25 cellular contexts compared by ENCODE assay signal in the genomic region with DNA sequence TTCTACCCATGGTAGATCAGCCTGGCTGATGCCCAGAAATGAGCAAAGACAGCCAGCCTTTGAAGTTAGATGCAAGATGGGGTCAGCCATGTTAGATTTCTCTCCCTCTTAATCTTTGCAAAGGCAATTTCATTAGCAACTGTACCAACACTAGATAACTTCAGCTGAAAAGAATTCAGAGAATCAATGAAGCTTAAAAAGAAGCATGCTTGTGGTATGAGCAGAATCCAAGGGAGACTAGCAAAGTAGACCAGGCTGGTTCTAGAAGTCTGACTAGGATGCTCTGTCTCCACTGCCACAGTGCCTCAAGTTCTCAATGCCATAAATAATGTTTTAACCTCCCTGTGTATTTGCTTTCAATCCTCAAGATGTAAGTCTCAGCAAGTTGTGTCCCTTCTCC.
DNase-seq lines count a peak whose midpoint lies in the region; ATAC-seq, FAIRE-seq and TF ChIP-seq lines count a peak whose summit lies in the region.
"Had no signal": no experiment of that assay in that cellular context is flagged by ENCODE, and none has a peak within 500 bp of the region (broad histone marks: within the 10 kb centered on the region; RNA-seq: fewer than 3 reads in every experiment).

No MANE protein-coding gene starts in this region.

- dilution Hi-C loops in IMR-90 (cut with HindIII; ENCODE audit: low sequenced_read_pairs, unreplicated experiment), result no loop called here

- H2BK5ac ChIP-seq in IMR-90 (ENCODE audit: low read depth, low read length, poor library complexity, severe bottlenecking), result peak overlapping the region; percentile 82

- peak overlapping the region; percentile 64; the same call in 1 of the 2 replicates for H2BK20ac ChIP-seq in IMR-90 (ENCODE audit: low read depth, low read length)

- H3K36me3 ChIP-seq in IMR-90 (ENCODE audit: control insufficient read depth, insufficient read depth, low read length) (no peaks in the 10 kb centered on the region), right lobe of liver (no peaks in the 10 kb centered on the region), heart right ventricle (no peaks in the 10 kb centered on the region)
- H3K36me3 ChIP-seq: esophagus muscularis mucosa, heart left ventricle, neutrophil, Peyer's patch, SJSA1, spleen, WERI-Rb-1 had no signal

- H3K9me3 ChIP-seq in IMR-90 (ENCODE audit: control insufficient read depth, insufficient read depth, low read length) (no peaks in the 10 kb centered on the region), right lobe of liver (no peaks in the 10 kb centered on the region), heart right ventricle (no peaks in the 10 kb centered on the region)
- H3K9me3 ChIP-seq: esophagus muscularis mucosa, heart left ventricle, neutrophil, Peyer's patch, SJSA1, spleen had no signal

- POLR2A ChIA-PET in IMR-90 (lab: Charles Lee; ENCODE audit: unreplicated experiment), result no interaction called here

- no peak overlapping the region for H2AFZ ChIP-seq in IMR-90 (replicated peaks; ENCODE audit: low read length, poor library complexity)

- H3K27ac ChIP-seq in IMR-90 (ENCODE audit: insufficient read depth, low read length) (no peak overlapping the region), right lobe of liver (no peak overlapping the region), heart right ventricle (no peak overlapping the region)
- H3K27ac ChIP-seq: esophagus muscularis mucosa, heart left ventricle, neutrophil, Peyer's patch, SJSA1, spleen, WERI-Rb-1 had no signal

- no peaks in the 10 kb centered on the region for H3K27me3 ChIP-seq in IMR-90 (ENCODE audit: control insufficient read depth, insufficient read depth, low read length)
- H3K27me3 ChIP-seq in right lobe of liver, result no peaks in the 10 kb centered on the region
- no peaks in the 10 kb centered on the region for H3K27me3 ChIP-seq in heart right ventricle
- H3K27me3 ChIP-seq: esophagus muscularis mucosa, heart left ventricle, neutrophil, Peyer's patch, SJSA1, spleen had no signal

- H3K4me3 ChIP-seq in IMR-90 (ENCODE audit: insufficient read depth, low read depth, low read length), result no peak overlapping the region
- H3K4me3 ChIP-seq in choroid plexus epithelial cell (ENCODE audit: low read depth, low read length), result no peak overlapping the region
- no peak overlapping the region for H3K4me3 ChIP-seq in right lobe of liver
- H3K4me3 ChIP-seq in heart right ventricle, result no peak overlapping the region
- H3K4me3 ChIP-seq: esophagus muscularis mucosa, heart left ventricle, Peyer's patch, SJSA1, spleen had no signal

- TF ChIP-seq POLR2A in IMR-90 (IDR thresholded peaks at IDR 0.05; ENCODE audit: low read depth, low read length) (no peak), right lobe of liver (IDR thresholded peaks at IDR 0.05) (no peak)

- H3K14ac ChIP-seq in IMR-90 (replicated peaks; ENCODE audit: low read depth, low read length), result peak overlapping the region; percentile 73; the same call in 1 of the 2 replicates

- H4K8ac ChIP-seq in IMR-90 (ENCODE audit: low read depth in 2 of 2, low read length in 2 of 2), result peak overlapping the region in 1 of 2 experiments; percentile 71; a peak in 2 of 4 replicates

- BruUV-seq in IMR-90 (replicated peaks; lab: Mats Ljungman, UMichigan), result no TSS peak

- H2AK5ac ChIP-seq in IMR-90 (ENCODE audit: low read depth, low read length), result no peak overlapping the region

- peak overlapping the region; percentile 67; the same call in 1 of the 2 replicates for H3K4ac ChIP-seq in IMR-90 (ENCODE audit: low read depth, low read length)

- H2AK9ac ChIP-seq in IMR-90 (replicated peaks; ENCODE audit: low read depth, low read length, poor library complexity), result no peak overlapping the region

- peaks cover 8% of the 10 kb centered on the region; the same call in 1 of the 2 replicates for H3K4me1 ChIP-seq in IMR-90 (ENCODE audit: control insufficient read depth, insufficient read depth, low read length)
- no peaks in the 10 kb centered on the region for H3K4me1 ChIP-seq in right lobe of liver
- no peaks in the 10 kb centered on the region for H3K4me1 ChIP-seq in heart right ventricle
- H3K4me1 ChIP-seq: esophagus muscularis mucosa, heart left ventricle, Peyer's patch, spleen had no signal

- ATAC-seq in IMR-90 (ENCODE audit: low read depth) (peak; percentile 88), right lobe of liver (no peak), heart right ventricle (no peak)
- ATAC-seq: CD8-positive, alpha-beta T cell; heart left ventricle; T-helper 17 cell had no signal

- peak overlapping the region; percentile 28; the same call in 1 of the 2 replicates for H4K91ac ChIP-seq in IMR-90 (ENCODE audit: insufficient read depth, low read depth, low read length)

- in situ Hi-C loops in IMR-90 (cut with MboI; ENCODE audit: low sequenced_read_pairs), result no loop called here

- no peaks in the 10 kb centered on the region for H3K9me1 ChIP-seq in IMR-90 (ENCODE audit: insufficient read depth, low read length)

- H3K4me2 ChIP-seq in IMR-90 (ENCODE audit: low read depth, low read length), result no peak overlapping the region

- TF ChIP-seq CTCF in IMR-90 (conservative IDR thresholded peaks at IDR 0.05; ENCODE audit: low read depth, low read length) (no peak), choroid plexus epithelial cell (conservative IDR thresholded peaks at IDR 0.05; ENCODE audit: low read depth, low read length) (no peak), right lobe of liver (IDR thresholded peaks at IDR 0.05) (no peak), heart right ventricle (IDR thresholded peaks at IDR 0.05) (no peak)

- H3K18ac ChIP-seq in IMR-90 (ENCODE audit: low read depth, low read length), result peak overlapping the region; percentile 73; the same call in 1 of the 2 replicates

- H4K5ac ChIP-seq in IMR-90 (ENCODE audit: low read depth, low read length), result peak overlapping the region; percentile 82; the same call in 1 of the 2 replicates

- H3K9ac ChIP-seq in IMR-90 (ENCODE audit: low read depth, low read length), result no peak overlapping the region

- no peak overlapping the region for H3K23ac ChIP-seq in IMR-90 (ENCODE audit: low read depth, low read length)

- TF ChIP-seq RAD21 in IMR-90 (IDR thresholded peaks at IDR 0.05; ENCODE audit: low read length), result no peak

- intact Hi-C loops in IMR-90 (cut with micrococcal nuclease), result no loop called here
- intact Hi-C loops in right lobe of liver (cut with DNase I), result no loop called here
- intact Hi-C loops in heart right ventricle (cut with DNase I), result no loop called here

- H2BK120ac ChIP-seq in IMR-90 (ENCODE audit: low read depth, low read length), result peak overlapping the region; percentile 65

- FAIRE-seq in urothelium cell line (lab: Jason Lieb, UNC), result no peak
- FAIRE-seq: H54 had no signal

- peak overlapping the region; percentile 37; the same call in 1 of the 3 replicates for H2BK15ac ChIP-seq in IMR-90 (ENCODE audit: low read depth, low read length)

- H3K56ac ChIP-seq in IMR-90 (ENCODE audit: extremely low read depth, insufficient read depth, low read length), result no peak overlapping the region

- CTCF ChIA-PET in IMR-90 (lab: Yijun Ruan, JAX), result no interaction called here

- no peaks in the 10 kb centered on the region for H3K79me1 ChIP-seq in IMR-90 (ENCODE audit: low read depth in 1 of 2, low read length in 2 of 2)

- DNase-seq in AG08396 (ENCODE audit: low spot score) (peak; percentile 19), IMR-90 (peak; percentile 55), choroid plexus epithelial cell (ENCODE audit: low read depth) (peak; percentile 57), kidney tubule cell (ENCODE audit: low spot score) (peak; percentile 83), right lobe of liver (no peak), urothelium cell line (ENCODE audit: low spot score) (no peak), DMS53 treated with DMSO at 0.1 percent for 48 hours (lab: John Stamatoyannopoulos, UW; ENCODE audit: unreplicated experiment) (no peak), heart right ventricle (no peak)
- DNase-seq: activated CD4-positive, alpha-beta T cell treated with anti-CD3 and anti-CD28 coated beads, Interleukin-2, amount 50 U/mL, for 1 hour; activated effector memory CD4-positive, alpha-beta T cell treated with Interleukin-2 at 50 U/mL for 16 hours; CD8-positive, alpha-beta T cell; DMS53; effector CD8-positive, alpha-beta T cell; heart left ventricle; NCI-H1092 treated with DMSO at 0.1 percent for 48 hours; NCI-H2029 treated with DMSO at 0.1 percent for 48 hours; NCI-H446; Peyer's patch; spleen; T-helper 17 cell; WERI-Rb-1 had no signal

- no peaks in the 10 kb centered on the region for H4K20me1 ChIP-seq in IMR-90 (ENCODE audit: insufficient read depth, low read length)

TF ChIP-seq in IMR-90, 13 proteins besides CTCF, POLR2A, EP300 and RAD21 (continues in another document):
- TF ChIP-seq RFX5 (IDR thresholded peaks at IDR 0.05; ENCODE audit: low read depth, low read length) (no peak), CEBPB (IDR thresholded peaks at IDR 0.05; ENCODE audit: low read depth, low read length) (no peak), RCOR1 (IDR thresholded peaks at IDR 0.05; ENCODE audit: insufficient replicate concordance, low read length) (no peak), MXI1 (IDR thresholded peaks at IDR 0.05; ENCODE audit: borderline replicate concordance, low read depth, low read length) (no peak), MAZ (IDR thresholded peaks at IDR 0.05; ENCODE audit: borderline replicate concordance, low read depth, low read length) (no peak), BHLHE40 (IDR thresholded peaks at IDR 0.05; ENCODE audit: low read depth, low read length) (no peak), SMC3 (IDR thresholded peaks at IDR 0.05; ENCODE audit: low read depth, low read length) (no peak), FOS (IDR thresholded peaks at IDR 0.05; ENCODE audit: low read depth, low read length) (no peak), MAFK (IDR thresholded peaks at IDR 0.05; ENCODE audit: low read depth, low read length) (no peak), CHD1 (IDR thresholded peaks at IDR 0.05; ENCODE audit: low read depth, low read length) (no peak)
- TF ChIP-seq, protein P1, sequence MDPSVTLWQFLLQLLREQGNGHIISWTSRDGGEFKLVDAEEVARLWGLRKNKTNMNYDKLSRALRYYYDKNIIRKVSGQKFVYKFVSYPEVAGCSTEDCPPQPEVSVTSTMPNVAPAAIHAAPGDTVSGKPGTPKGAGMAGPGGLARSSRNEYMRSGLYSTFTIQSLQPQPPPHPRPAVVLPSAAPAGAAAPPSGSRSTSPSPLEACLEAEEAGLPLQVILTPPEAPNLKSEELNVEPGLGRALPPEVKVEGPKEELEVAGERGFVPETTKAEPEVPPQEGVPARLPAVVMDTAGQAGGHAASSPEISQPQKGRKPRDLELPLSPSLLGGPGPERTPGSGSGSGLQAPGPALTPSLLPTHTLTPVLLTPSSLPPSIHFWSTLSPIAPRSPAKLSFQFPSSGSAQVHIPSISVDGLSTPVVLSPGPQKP (IDR thresholded peaks at IDR 0.05; ENCODE audit: borderline replicate concordance, low read depth, low read length), result no peak

Comparison
In these comparisons a context has a peak if more than half of its experiments do, and no peak if none do; other contexts are left out.
1. DNase-seq: peak in AG08396 (single experiment), IMR-90 (single experiment), choroid plexus epithelial cell (single experiment) and kidney tubule cell (single experiment); none in right lobe of liver (0 of 3), urothelium cell line (single experiment), DMS53 treated with DMSO at 0.1 percent for 48 hours (single experiment) and heart right ventricle (0 of 2).